Comparison of ENCODE assay signal across 11 cellular contexts in genomic region chr1:71292203-71292602, GRCh38.
"Had no signal": no experiment of that assay in that cellular context is flagged by ENCODE, and none has a peak within 500 bp of the region (broad histone marks: within the 10 kb centered on the region; RNA-seq: fewer than 3 reads in every experiment).

No MANE protein-coding gene starts in this region.

- H3K36me3 ChIP-seq: HAP-1 had no signal

- FAIRE-seq: H1, H54 had no signal

- H3K9ac ChIP-seq: GM23248 had no signal

- H3K27ac ChIP-seq: GM23248 had no signal

- ATAC-seq: GM23338, HCT116 had no signal

- H3K4me2 ChIP-seq: GM23338 had no signal

- DNase-seq: GM23248, GOT3, H7, H9, HCEC 1CT, HFFc6 had no signal

- H2AFZ ChIP-seq: GM23248, GM23338 had no signal

- H3K4me3 ChIP-seq: GM23248, GM23338, HAP-1 had no signal

- H3K9me3 ChIP-seq: HAP-1 had no signal
